Comparison of ENCODE assay signal across 15 cellular contexts in the genomic region with DNA sequence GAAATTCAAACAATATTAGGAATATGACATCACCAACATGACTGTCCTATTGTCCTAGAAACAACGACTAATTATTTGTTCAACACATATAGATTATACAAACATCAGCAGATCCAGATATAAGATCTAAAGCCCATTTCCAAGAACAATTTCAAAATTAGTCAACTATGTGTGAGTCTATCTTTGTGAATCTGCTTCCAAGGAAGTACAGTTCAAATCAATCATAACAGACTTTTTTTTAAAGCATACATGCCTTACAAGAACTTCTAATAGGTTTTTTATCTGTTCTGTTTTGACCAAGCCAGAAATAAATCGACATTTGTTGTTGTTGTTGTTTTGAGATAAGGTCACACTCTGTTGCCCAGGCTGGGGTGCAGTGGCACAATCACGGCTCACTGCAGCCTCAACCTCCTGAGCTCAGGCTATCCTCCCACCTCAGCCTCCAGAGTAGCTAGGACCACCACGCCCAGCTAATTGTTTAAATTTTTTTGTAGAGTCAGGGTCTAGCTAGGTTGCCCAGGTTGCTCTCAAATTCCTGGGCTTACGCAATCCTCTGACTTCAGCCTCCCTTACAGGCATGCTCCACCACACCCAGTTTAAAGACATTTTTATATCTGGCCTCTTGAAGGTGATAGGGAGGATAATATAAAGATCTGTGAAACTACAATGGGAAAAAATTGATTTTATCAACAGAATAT. TPM values are rescaled to one million over a fixed set of nuclear protein-coding genes. Genes with fewer than 3 reads are reported as not detected.
DNase-seq lines count a peak whose midpoint lies in the region; ATAC-seq, FAIRE-seq and TF ChIP-seq lines count a peak whose summit lies in the region.
"Had no signal": no experiment of that assay in that cellular context is flagged by ENCODE, and none has a peak within 500 bp of the region (broad histone marks: within the 10 kb centered on the region; RNA-seq: fewer than 3 reads in every experiment).

No MANE protein-coding gene starts in this region.

- H3K27ac ChIP-seq in H1 (ENCODE audit: low read depth, low read length) = no peak overlapping the region
- peak overlapping the region; percentile 74 for H3K27ac ChIP-seq in smooth muscle cell (ENCODE audit: low read depth)
- H3K27ac ChIP-seq in lower lobe of right lung = no peak overlapping the region
- H3K27ac ChIP-seq: upper lobe of left lung had no signal

- H2BK120ac ChIP-seq in H1 (replicated peaks; ENCODE audit: low read depth, low read length) = no peak overlapping the region

- H3K4me1 ChIP-seq in H1 (replicated peaks in 1 of 4; ENCODE audit: control insufficient read depth in 3 of 4, insufficient read depth in 4 of 4, low read length in 3 of 4) = no peaks in the 10 kb centered on the region; a peak in 1 of 7 replicates
- H3K4me1 ChIP-seq in smooth muscle cell (ENCODE audit: low read depth) = peaks cover 44% of the 10 kb centered on the region
- H3K4me1 ChIP-seq in lower lobe of right lung = peaks cover 18% of the 10 kb centered on the region

- peaks cover 4% of the 10 kb centered on the region for H3F3A ChIP-seq in smooth muscle cell (ENCODE audit: low read depth)

- no peak overlapping the region for H3K56ac ChIP-seq in H1 (replicated peaks; ENCODE audit: insufficient read length, low read depth, low read length)

- no peak overlapping the region for H2BK20ac ChIP-seq in H1 (ENCODE audit: low read length)

- no peak overlapping the region for H2AK5ac ChIP-seq in H1 (ENCODE audit: low read depth, low read length)

- no peak overlapping the region for H2BK5ac ChIP-seq in H1 (ENCODE audit: low read depth, low read length)

- H3K9me3 ChIP-seq in H1 (ENCODE audit: insufficient read depth in 2 of 2, low read depth in 1 of 2, low read length in 1 of 2) (no peaks in the 10 kb centered on the region), smooth muscle cell (replicated peaks; ENCODE audit: low read depth) (no peaks in the 10 kb centered on the region), lower lobe of right lung (no peaks in the 10 kb centered on the region)
- H3K9me3 ChIP-seq: upper lobe of left lung had no signal

- no peak overlapping the region for H4K5ac ChIP-seq in H1 (ENCODE audit: insufficient read length, low read depth, low read length)

- H3K4me1 Mint-ChIP-seq in activated T-cell treated with anti-CD3 and anti-CD28 coated beads, Interleukin-2, amount 50 U/mL, for 24 hours (ENCODE audit: low read depth) = peaks cover 60% of the 10 kb centered on the region

- no peak overlapping the region for H2BK12ac ChIP-seq in H1 (ENCODE audit: low read depth, low read length)

- H3K4me2 ChIP-seq in H1 (ENCODE audit: insufficient read depth in 1 of 2, low read depth in 2 of 2, low read length in 2 of 2) (no peak overlapping the region), smooth muscle cell (peak overlapping the region; percentile 33)

- H2AFZ ChIP-seq in H1 (ENCODE audit: low read length) = no peak overlapping the region
- H2AFZ ChIP-seq in smooth muscle cell (ENCODE audit: low read depth) = no peak overlapping the region

- TF ChIP-seq RAD21 in H1 (IDR thresholded peaks at IDR 0.05 in 1 of 2, conservative IDR thresholded peaks at IDR 0.05 in 1 of 2; ENCODE audit: low read depth in 2 of 2, low read length in 2 of 2) = no peak

- no peak overlapping the region for H4K91ac ChIP-seq in H1 (replicated peaks; ENCODE audit: insufficient read length, low read length)

- TF ChIP-seq EP300 in H1 (IDR thresholded peaks at IDR 0.05; ENCODE audit: borderline replicate concordance in 1 of 2, low read depth in 2 of 2, low read length in 2 of 2) = no peak

- H4K20me1 ChIP-seq in H1 (replicated peaks in 1 of 2; ENCODE audit: control insufficient read depth in 1 of 2, insufficient read depth in 2 of 2, low read length in 2 of 2) (peaks cover 0 to 12% of the 10 kb centered on the region in 2 experiments), smooth muscle cell (ENCODE audit: low read depth) (peaks cover 99% of the 10 kb centered on the region)

- no peaks in the 10 kb centered on the region for H3K23me2 ChIP-seq in H1 (ENCODE audit: low read depth, low read length)

- H3K4ac ChIP-seq in H1 (replicated peaks; ENCODE audit: insufficient read length, low read depth, low read length) = no peak overlapping the region

- peaks cover 0 to 73% of the 10 kb centered on the region in 2 experiments; a peak in 3 of 4 replicates for H3K79me2 ChIP-seq in H1 (ENCODE audit: control insufficient read depth in 1 of 2, insufficient read depth in 2 of 2, low read length in 2 of 2)
- peaks cover 96% of the 10 kb centered on the region for H3K79me2 ChIP-seq in smooth muscle cell (ENCODE audit: low read depth)

- FAIRE-seq in H1 (lab: Jason Lieb, UNC) = no peak

- 88% methylated on average over 5 of the region's 5 CpGs; no CpG with 5 or more reads in 1 of the 2 experiments for WGBS in H1 (ENCODE audit: extremely low coverage in 1 of 2, insufficient coverage in 1 of 2, insufficient read length in 1 of 2, insufficient replicate concordance in 2 of 2, low coverage in 1 of 2, low lambda C conversion rate in 2 of 2, missing lambda C conversion rate in 1 of 2), 2 experiments
- WGBS in smooth muscle cell (ENCODE audit: low lambda C conversion rate) = 87% methylated on average over 5 of the region's 5 CpGs

- H3K27me3 ChIP-seq in H1 (replicated peaks in 1 of 4; ENCODE audit: control insufficient read depth in 3 of 4, extremely low read depth in 1 of 4, insufficient read depth in 3 of 4, low read length in 3 of 4) = no peaks in the 10 kb centered on the region
- no peaks in the 10 kb centered on the region for H3K27me3 ChIP-seq in smooth muscle cell (ENCODE audit: low read depth)
- H3K27me3 ChIP-seq in lower lobe of right lung (ENCODE audit: low read depth) = no peaks in the 10 kb centered on the region
- H3K27me3 ChIP-seq: upper lobe of left lung had no signal

- CTCF ChIA-PET in H1 (lab: Charles Lee; ENCODE audit: partially characterized antibody) = interaction anchor here (0.6 to 1.7 kb wide), 4 partner anchors 8 to 312 kb away, joined by 3 to 5 read pairs (median 4); no protein-coding TSS in a partner anchor

- no peaks in the 10 kb centered on the region for H3K27me3 Mint-ChIP-seq in activated T-cell treated with anti-CD3 and anti-CD28 coated beads, Interleukin-2, amount 50 U/mL, for 24 hours

- H3K9ac ChIP-seq in H1 (replicated peaks in 1 of 4; ENCODE audit: extremely low read depth in 1 of 4, low read depth in 3 of 4, low read length in 3 of 4) (no peak overlapping the region), smooth muscle cell (ENCODE audit: low read depth) (no peak overlapping the region)

- no peak overlapping the region for H4K8ac ChIP-seq in H1 (ENCODE audit: extremely low read depth, insufficient read depth, low read length)

- TF ChIP-seq CTCF in H1 (IDR thresholded peaks at IDR 0.05; ENCODE audit: control extremely low read depth in 1 of 3, insufficient read depth in 1 of 3, low read depth in 1 of 3, low read length in 3 of 3) (no peak), smooth muscle cell (IDR thresholded peaks at IDR 0.05; ENCODE audit: borderline replicate concordance, insufficient read depth, poor library complexity, severe bottlenecking) (no peak), lower lobe of right lung (IDR thresholded peaks at IDR 0.05) (no peak)

- peak overlapping the region; percentile 53 for H3K27ac Mint-ChIP-seq in activated T-cell treated with anti-CD3 and anti-CD28 coated beads, Interleukin-2, amount 50 U/mL, for 24 hours

- ATAC-seq in lower lobe of right lung = no peak

- POLR2A ChIA-PET in H1 (lab: Charles Lee; ENCODE audit: partially characterized antibody) = interaction anchor here (0.5 to 1.0 kb wide), 2 partner anchors 15 to 256 kb away, joined by 3 to 5 read pairs; no protein-coding TSS in a partner anchor

- H3K4me3 ChIP-seq in H1 (ENCODE audit: extremely low read depth in 1 of 4, insufficient read depth in 2 of 4, low read depth in 3 of 4, low read length in 4 of 4) (no peak overlapping the region), smooth muscle cell (no peak overlapping the region), lower lobe of right lung (no peak overlapping the region)
- H3K4me3 ChIP-seq: upper lobe of left lung had no signal

- H3K4me3 Mint-ChIP-seq in activated T-cell treated with anti-CD3 and anti-CD28 coated beads, Interleukin-2, amount 50 U/mL, for 24 hours = peak overlapping the region; percentile 36

- no peak overlapping the region for H3K14ac ChIP-seq in H1 (ENCODE audit: insufficient read length)

- no peak overlapping the region for H3K18ac ChIP-seq in H1 (ENCODE audit: extremely low read depth, low read length)

- H3K36me3 ChIP-seq in H1 (ENCODE audit: control insufficient read depth in 2 of 4, insufficient read depth in 4 of 4, low read length in 3 of 4) (no peaks in the 10 kb centered on the region; a peak in 1 of 8 replicates), smooth muscle cell (ENCODE audit: low read depth) (no peaks in the 10 kb centered on the region), lower lobe of right lung (peaks cover 9% of the 10 kb centered on the region)

- DNase-seq in activated T-cell treated with anti-CD3 and anti-CD28 coated beads, Interleukin-2, amount 50 U/mL, for 24 hours = no peak
- no peak for DNase-seq in activated T-cell treated with anti-CD3 and anti-CD28 coated beads, Interleukin-2, amount 50 U/mL, for 48 hours
- DNase-seq in NCI-H226 (peak; percentile 68), H1 (ENCODE audit: low read depth in 1 of 2, low spot score in 2 of 2) (no peak), smooth muscle cell (lab: John Stamatoyannopoulos, UW; ENCODE audit: unreplicated experiment) (no peak), lower lobe of right lung (no peak), NOMO-1 treated with dmso at 0.1 percent for 144 hours (lab: John Stamatoyannopoulos, UW; ENCODE audit: unreplicated experiment) (no peak), Kasumi-1 (lab: John Stamatoyannopoulos, UW) (no peak)
- DNase-seq: ACHN, caudate nucleus, DMS 273 treated with DMSO at 0.1 percent for 48 hours, islet precursor cell, NCI-H1092, NCI-H524, upper lobe of left lung had no signal

- no peak overlapping the region for H2BK15ac ChIP-seq in H1 (ENCODE audit: low read length)

- intact Hi-C loops in lower lobe of right lung (cut with DNase I) = no loop called here

- H3K79me1 ChIP-seq in H1 (ENCODE audit: low read depth, low read length) = peaks cover 2% of the 10 kb centered on the region; the same call in 1 of the 2 replicates

- H3K36me3 Mint-ChIP-seq in activated T-cell treated with anti-CD3 and anti-CD28 coated beads, Interleukin-2, amount 50 U/mL, for 24 hours (ENCODE audit: low read depth) = peaks cover 4% of the 10 kb centered on the region

- no peak overlapping the region for H3K23ac ChIP-seq in H1 (ENCODE audit: insufficient read length)

- no peaks in the 10 kb centered on the region for H3K9me3 Mint-ChIP-seq in activated T-cell treated with anti-CD3 and anti-CD28 coated beads, Interleukin-2, amount 50 U/mL, for 24 hours

- TF ChIP-seq POLR2A in H1 (IDR thresholded peaks at IDR 0.05; ENCODE audit: control extremely low read depth in 1 of 2, low read depth in 2 of 2, low read length in 2 of 2) = no peak

RNA-seq across cellular contexts. Expression of gene DENND5A, which starts 54.8 kb away (rescaled TPM):
- total RNA-seq in H1 (2021; fragmentation: NEBNext Ultra II Directional; extraction: Animal tissue kit (Norgen Biotek cat#: 25700)) = 65.7 and 69.2 TPM in 2 replicates
- polyA plus RNA-seq in H1 (2011; rRNA removed) (139 and 141 TPM in 2 replicates), smooth muscle cell (40.2 and 42.0 TPM in 2 replicates)
- polyA plus RNA-seq in H1 (2011; cell fraction: cytosol; rRNA removed) = 123 TPM
- polyA plus RNA-seq in H1 (2011; cell fraction: nucleus; rRNA removed) = 203 TPM
- polyA plus RNA-seq in H1 (2012, experiment 1 of 2) = 58.2 to 75.3 TPM (median 62.3 TPM) in 4 replicates
- polyA plus RNA-seq in H1 (2012, experiment 2 of 2) = 10.3 TPM
- polyA plus RNA-seq in H1 (2013, experiment 1 of 2) = 34.2 TPM
- polyA plus RNA-seq in H1 (2013, experiment 2 of 2) = 33.9 TPM
- polyA minus RNA-seq in H1 (2011; rRNA and poly(A)+ RNA removed) = 417 and 473 TPM in 2 replicates
- polyA minus RNA-seq in H1 (2011; cell fraction: cytosol; rRNA and poly(A)+ RNA removed) = 84.7 TPM
- 195 TPM for polyA minus RNA-seq in H1 (2011; cell fraction: nucleus; rRNA and poly(A)+ RNA removed)
- total RNA-seq in smooth muscle cell (66.1 and 81.7 TPM in 2 replicates), lower lobe of right lung (97.5 TPM)
